17 cellular contexts compared by ENCODE assay signal in the genomic region with DNA sequence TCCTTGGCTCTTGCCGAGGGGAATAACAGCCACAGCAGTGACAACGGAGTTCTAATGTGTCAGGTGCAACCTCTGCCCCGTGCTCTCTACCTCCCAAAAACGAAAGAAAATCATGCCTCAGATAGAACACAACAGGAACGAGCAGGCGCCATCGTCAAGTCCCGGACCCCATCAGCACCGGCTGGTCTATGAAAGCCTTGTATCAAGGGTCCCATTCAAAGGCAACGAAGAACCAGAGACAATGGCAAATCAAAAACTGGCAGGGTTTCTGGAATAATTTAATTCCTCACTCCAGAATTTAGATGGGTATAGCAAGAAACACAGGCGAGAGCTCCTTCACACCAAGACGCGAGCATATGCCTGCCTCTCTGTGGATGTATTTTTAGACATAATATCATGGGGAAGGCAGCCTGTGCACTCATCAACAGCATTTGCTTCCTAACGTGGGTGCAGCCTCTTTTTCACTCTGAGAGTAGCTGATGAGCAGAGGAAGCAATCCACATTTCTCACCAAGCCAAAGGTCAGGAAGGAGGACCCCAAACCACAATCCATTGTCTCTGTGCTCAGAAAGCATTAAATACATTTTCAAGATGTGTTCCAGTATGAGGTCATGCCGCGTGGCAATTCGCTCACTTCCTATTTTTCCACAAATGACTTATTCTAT.
DNase-seq lines count a peak whose midpoint lies in the region; ATAC-seq and TF ChIP-seq lines count a peak whose summit lies in the region.
"Had no signal": no experiment of that assay in that cellular context is flagged by ENCODE, and none has a peak within 500 bp of the region (broad histone marks: within the 10 kb centered on the region; RNA-seq: fewer than 3 reads in every experiment).

No MANE protein-coding gene starts in this region.

- no peak for ATAC-seq in HG03135 (IDR thresholded peaks at IDR 0.05; ENCODE audit: unreplicated experiment)
- ATAC-seq: activated T-cell treated with anti-CD3 and anti-CD28 coated beads, Interleukin-2, amount 50 U/mL, for 4 hours; body of pancreas; esophagus mucosa; T-cell had no signal

- no peak overlapping the region for H2AFZ ChIP-seq in neural progenitor cell (replicated peaks)

- H3K9ac ChIP-seq in neural progenitor cell = no peak overlapping the region

- H3K9me3 ChIP-seq in neural progenitor cell (ENCODE audit: low read depth) (no peaks in the 10 kb centered on the region), tibial artery (no peaks in the 10 kb centered on the region)
- no peaks in the 10 kb centered on the region for H3K9me3 ChIP-seq in CD8-positive, alpha-beta memory T cell (ENCODE audit: low read length)
- H3K9me3 ChIP-seq: body of pancreas, Caco-2 had no signal

- peaks cover 70% of the 10 kb centered on the region for H3K4me1 Mint-ChIP-seq in neural progenitor cell
- H3K4me1 Mint-ChIP-seq in CD8-positive, alpha-beta memory T cell = no peaks in the 10 kb centered on the region
- H3K4me1 Mint-ChIP-seq: T-cell had no signal

- H3K36me3 Mint-ChIP-seq in neural progenitor cell = peaks cover 4% of the 10 kb centered on the region
- H3K36me3 Mint-ChIP-seq in CD8-positive, alpha-beta memory T cell = no peaks in the 10 kb centered on the region
- H3K36me3 Mint-ChIP-seq: T-cell had no signal

- peaks cover 26% of the 10 kb centered on the region for H3K27me3 ChIP-seq in neural progenitor cell
- no peaks in the 10 kb centered on the region for H3K27me3 ChIP-seq in tibial artery
- H3K27me3 ChIP-seq in CD8-positive, alpha-beta memory T cell (ENCODE audit: insufficient read depth, low read length, poor library complexity, severe bottlenecking) = no peaks in the 10 kb centered on the region
- H3K27me3 ChIP-seq: body of pancreas had no signal

- H4K20me1 ChIP-seq in neural progenitor cell (ENCODE audit: low read depth) = no peaks in the 10 kb centered on the region

- TF ChIP-seq CTCF in neural progenitor cell (IDR thresholded peaks at IDR 0.05) = no peak
- no peak for TF ChIP-seq CTCF in tibial artery (IDR thresholded peaks at IDR 0.05)

- H3K36me3 ChIP-seq in neural progenitor cell (no peaks in the 10 kb centered on the region), tibial artery (no peaks in the 10 kb centered on the region)
- no peaks in the 10 kb centered on the region for H3K36me3 ChIP-seq in CD8-positive, alpha-beta memory T cell (ENCODE audit: insufficient read depth, low read length)

- H3K27me3 Mint-ChIP-seq in neural progenitor cell (ENCODE audit: insufficient read depth, low read depth) = peaks cover 5% of the 10 kb centered on the region
- peaks cover 0 to 4% of the 10 kb centered on the region in 2 donors for H3K27me3 Mint-ChIP-seq in CD8-positive, alpha-beta memory T cell

- H3K27ac Mint-ChIP-seq in neural progenitor cell = peak overlapping the region; percentile 73
- H3K27ac Mint-ChIP-seq in CD8-positive, alpha-beta memory T cell = no peak overlapping the region
- H3K27ac Mint-ChIP-seq: T-cell had no signal

- H3K4me3 Mint-ChIP-seq in neural progenitor cell = no peak overlapping the region
- no peak overlapping the region for H3K4me3 Mint-ChIP-seq in CD8-positive, alpha-beta memory T cell
- H3K4me3 Mint-ChIP-seq: activated T-cell treated with anti-CD3 and anti-CD28 coated beads, Interleukin-2, amount 50 U/mL, for 4 hours; T-cell had no signal

- no peak overlapping the region for H3K27ac ChIP-seq in neural progenitor cell
- peak overlapping the region; percentile 27 to 29 for H3K27ac ChIP-seq in tibial artery
- H3K27ac ChIP-seq in CD8-positive, alpha-beta memory T cell (ENCODE audit: low read depth, low read length) = no peak overlapping the region
- H3K27ac ChIP-seq: body of pancreas had no signal

- H3F3A ChIP-seq in neural progenitor cell (ENCODE audit: low read depth) = no peaks in the 10 kb centered on the region

- intact Hi-C loops in tibial artery (cut with DNase I; ENCODE audit: low total_unique reads) = no loop called here

- no peak overlapping the region for H3K4me2 ChIP-seq in neural progenitor cell
- H3K4me2 ChIP-seq: smooth muscle cell had no signal

- no peaks in the 10 kb centered on the region for H3K9me3 Mint-ChIP-seq in neural progenitor cell
- no peaks in the 10 kb centered on the region for H3K9me3 Mint-ChIP-seq in CD8-positive, alpha-beta memory T cell
- H3K9me3 Mint-ChIP-seq: activated T-cell treated with anti-CD3 and anti-CD28 coated beads, Interleukin-2, amount 50 U/mL, for 4 hours had no signal

- H3K79me2 ChIP-seq in neural progenitor cell (ENCODE audit: low read depth) = no peaks in the 10 kb centered on the region

- CTCF ChIA-PET in CD8-positive, alpha-beta memory T cell (lab: Charles Lee) = no interaction called here

- H3K4me1 ChIP-seq in neural progenitor cell = no peaks in the 10 kb centered on the region
- H3K4me1 ChIP-seq in tibial artery = peaks cover 0 to 40% (median 4%) of the 10 kb centered on the region in 4 donors
- H3K4me1 ChIP-seq in CD8-positive, alpha-beta memory T cell (ENCODE audit: insufficient read depth, low read length) = no peaks in the 10 kb centered on the region
- H3K4me1 ChIP-seq: body of pancreas, Caco-2 had no signal

- H3K4me3 ChIP-seq in neural progenitor cell = no peak overlapping the region
- H3K4me3 ChIP-seq in tibial artery = peak overlapping the region; percentile 5 to 15
- no peak overlapping the region for H3K4me3 ChIP-seq in CD8-positive, alpha-beta memory T cell (ENCODE audit: low read length)
- H3K4me3 ChIP-seq: body of pancreas, smooth muscle cell had no signal

- POLR2A ChIA-PET in CD8-positive, alpha-beta memory T cell (lab: Charles Lee) = no interaction called here

- DNase-seq in NOMO-1 treated with DMSO at 0.1 percent for 48 hours (lab: John Stamatoyannopoulos, UW; ENCODE audit: unreplicated experiment) (peak; percentile 3), NOMO-1 (lab: John Stamatoyannopoulos, UW; ENCODE audit: unreplicated experiment in 2 of 2) (no peak), globus pallidus (ENCODE audit: low spot score) (peak; percentile 76), neural progenitor cell (ENCODE audit: low spot score) (no peak), tibial artery (no peak), NCI-H1092 treated with DMSO at 0.1 percent for 48 hours (lab: John Stamatoyannopoulos, UW) (no peak)
- no peak for DNase-seq in CD8-positive, alpha-beta memory T cell
- DNase-seq: activated T-cell treated with anti-CD3 and anti-CD28 coated beads, Interleukin-2, amount 50 U/mL, for 4 hours; body of pancreas; Caco-2; KBM-7; NCI-H2081; T-cell; trophoblast cell had no signal

Comparison
In these comparisons a context has a peak if more than half of its experiments do, and no peak if none do; other contexts are left out.
1. DNase-seq: peak in NOMO-1 treated with DMSO at 0.1 percent for 48 hours (single experiment) and globus pallidus (single experiment); none in NOMO-1 (0 of 2), neural progenitor cell (single experiment), tibial artery (0 of 2), NCI-H1092 treated with DMSO at 0.1 percent for 48 hours (single experiment) and CD8-positive, alpha-beta memory T cell (0 of 5).
2. H3K27ac ChIP-seq: peak in tibial artery (2 of 2); none in neural progenitor cell (single experiment) and CD8-positive, alpha-beta memory T cell (single experiment).
3. H3K4me3 ChIP-seq: peak in tibial artery (2 of 2); none in neural progenitor cell (single experiment) and CD8-positive, alpha-beta memory T cell (single experiment).